22 cellular contexts compared by ENCODE assay signal in genomic region chr18:74571895-74572680, GRCh38. TPM values are rescaled to one million over a fixed set of nuclear protein-coding genes. Genes with fewer than 3 reads are reported as not detected.
DNase-seq lines count a peak whose midpoint lies in the region; ATAC-seq, FAIRE-seq and TF ChIP-seq lines count a peak whose summit lies in the region.
"Had no signal": no experiment of that assay in that cellular context is flagged by ENCODE, and none has a peak within 500 bp of the region (broad histone marks: within the 10 kb centered on the region; RNA-seq: fewer than 3 reads in every experiment).

No MANE protein-coding gene starts in this region.

- H3K27me3 ChIP-seq in K562 (ENCODE audit: control insufficient read depth in 2 of 2, insufficient read depth in 2 of 2, low read length in 2 of 2), result peaks cover 6 to 17% of the 10 kb centered on the region in 2 experiments; a peak in 4 of 5 replicates
- H3K27me3 ChIP-seq in left ventricle myocardium inferior (ENCODE audit: low read depth), result no peaks in the 10 kb centered on the region
- H3K27me3 ChIP-seq in trophoblast cell (ENCODE audit: insufficient read depth, low read length), result no peaks in the 10 kb centered on the region
- H3K27me3 ChIP-seq in breast epithelium, result no peaks in the 10 kb centered on the region
- H3K27me3 ChIP-seq in ascending aorta, result no peaks in the 10 kb centered on the region
- H3K27me3 ChIP-seq: BLaER1 treated with 17β-estradiol and CSF1 and Interleukin-3, amounts not matched to agents 10 nM and 100 nM had no signal

- POLR2A ChIA-PET in K562 (lab: Yijun Ruan, JAX), result interaction anchor here (0.6 kb wide), 1 partner anchor 1600 kb away, joined by 3 read pairs; no protein-coding TSS in a partner anchor

- no peaks in the 10 kb centered on the region for H3K9me1 ChIP-seq in K562 (ENCODE audit: control insufficient read depth, insufficient read depth, low read length)

- TF ChIP-seq CTCF in K562 (IDR thresholded peaks at IDR 0.05 in 2 of 3, conservative IDR thresholded peaks at IDR 0.05 in 1 of 3; ENCODE audit: insufficient read depth in 2 of 3, low read depth in 1 of 3, low read length in 3 of 3) (no peak), left ventricle myocardium inferior (IDR thresholded peaks at IDR 0.05; ENCODE audit: borderline replicate concordance) (no peak), breast epithelium (IDR thresholded peaks at IDR 0.05) (no peak), ascending aorta (IDR thresholded peaks at IDR 0.05) (no peak)

- H3K4me1 ChIP-seq in K562 (replicated peaks in 1 of 2; ENCODE audit: control insufficient read depth in 2 of 2, insufficient read depth in 2 of 2, low read length in 2 of 2) (no peaks in the 10 kb centered on the region; a peak in 1 of 5 replicates), left ventricle myocardium inferior (peaks cover 19% of the 10 kb centered on the region), trophoblast cell (ENCODE audit: control insufficient read depth in 1 of 2, insufficient read depth in 2 of 2, low read length in 2 of 2) (no peaks in the 10 kb centered on the region), breast epithelium (no peaks in the 10 kb centered on the region), ascending aorta (no peaks in the 10 kb centered on the region)

- H3K14ac ChIP-seq in trophoblast cell (ENCODE audit: low read length), result no peak overlapping the region

- H3K4ac ChIP-seq in trophoblast cell (ENCODE audit: low read depth, low read length), result no peak overlapping the region

- H2BK5ac ChIP-seq in trophoblast cell (ENCODE audit: low read depth, low read length, poor library complexity), result no peak overlapping the region

- no peak overlapping the region for H2AK5ac ChIP-seq in trophoblast cell (ENCODE audit: low read length)

- H3K23ac ChIP-seq in trophoblast cell (ENCODE audit: low read length), result no peak overlapping the region

- H3K79me1 ChIP-seq in trophoblast cell (ENCODE audit: low read length), result no peaks in the 10 kb centered on the region

- H3K4me2 ChIP-seq in K562 (ENCODE audit: insufficient read depth, low read length) (no peak overlapping the region), trophoblast cell (ENCODE audit: low read length) (no peak overlapping the region)
- H3K4me2 ChIP-seq: BLaER1 treated with 17β-estradiol and CSF1 and Interleukin-3, amounts not matched to agents 10 nM and 100 nM had no signal

- H4K8ac ChIP-seq in trophoblast cell (ENCODE audit: low read depth, low read length), result no peak overlapping the region

- CTCF ChIA-PET in K562 (lab: Yijun Ruan, JAX; ENCODE audit: low intra/inter-chr PET ratio), result no interaction called here

- no peak for TF ChIP-seq EP300 in K562 (IDR thresholded peaks at IDR 0.05; ENCODE audit: low read length)

- H3K9me3 ChIP-seq in K562 (replicated peaks; ENCODE audit: control insufficient read depth, insufficient read depth, low read depth, low read length), result no peaks in the 10 kb centered on the region
- H3K9me3 ChIP-seq in left ventricle myocardium inferior (replicated peaks), result peaks cover 4% of the 10 kb centered on the region
- H3K9me3 ChIP-seq in trophoblast cell (ENCODE audit: insufficient read depth, low read depth, low read length), result peaks cover 6% of the 10 kb centered on the region
- H3K9me3 ChIP-seq in breast epithelium, result no peaks in the 10 kb centered on the region
- no peaks in the 10 kb centered on the region for H3K9me3 ChIP-seq in ascending aorta

- H3K4me3 ChIP-seq in K562 (no peak overlapping the region), left ventricle myocardium inferior (no peak overlapping the region), trophoblast cell (ENCODE audit: low read depth, low read length) (peak overlapping the region; percentile 18), breast epithelium (no peak overlapping the region), ascending aorta (no peak overlapping the region)
- H3K4me3 ChIP-seq: BLaER1 treated with 17β-estradiol and CSF1 and Interleukin-3, amounts not matched to agents 10 nM and 100 nM; GM23248 had no signal

- no peak overlapping the region for H4K91ac ChIP-seq in trophoblast cell (ENCODE audit: low read depth, low read length)

- TF ChIP-seq RAD21 in K562 (CRISPR knock-in tag; conservative IDR thresholded peaks at IDR 0.05 in 1 of 2, IDR thresholded peaks at IDR 0.05 in 1 of 2), result no peak

- TF ChIP-seq POLR2A in K562 (conservative IDR thresholded peaks at IDR 0.05) (no peak), breast epithelium (IDR thresholded peaks at IDR 0.05) (no peak)

- no TSS peak for BruUV-seq in K562 (replicated peaks; lab: Mats Ljungman, UMichigan)

- H2AFZ ChIP-seq in K562 (ENCODE audit: low read depth, low read length) (no peak overlapping the region), trophoblast cell (ENCODE audit: insufficient read depth, low read length, poor library complexity) (no peak overlapping the region)
- H2AFZ ChIP-seq: GM23248 had no signal

- H3K79me2 ChIP-seq in K562 (ENCODE audit: control insufficient read depth, insufficient read depth, low read length) (no peaks in the 10 kb centered on the region), trophoblast cell (ENCODE audit: control insufficient read depth, insufficient read depth, low read length, poor library complexity) (no peaks in the 10 kb centered on the region)

- no peak overlapping the region for H4K12ac ChIP-seq in trophoblast cell (ENCODE audit: low read depth, low read length)

- DNase-seq in K562 (ENCODE audit: extremely low read depth in 1 of 4, low spot score in 3 of 4), result no peak
- DNase-seq in left ventricle myocardium inferior, result peak; percentile 36
- peak in 1 of 2 donors; percentile 23 for DNase-seq in trophoblast cell
- DNase-seq in breast epithelium (ENCODE audit: low spot score in 2 of 2), result no peak
- DNase-seq in ascending aorta (ENCODE audit: low spot score in 2 of 2), result no peak
- DNase-seq: ACHN; Calu3; CD4-positive, CD25-positive, alpha-beta regulatory T cell; DMS79; GM23248; IMR-90 had no signal

- no peak overlapping the region for H3K18ac ChIP-seq in trophoblast cell (ENCODE audit: low read length)

- in situ Hi-C loops in K562 (cut with MboI), result no loop called here

- no peaks in the 10 kb centered on the region for H4K20me1 ChIP-seq in K562 (replicated peaks; ENCODE audit: control insufficient read depth, insufficient read depth, low read length)
- H4K20me1 ChIP-seq: BLaER1 treated with 17β-estradiol and CSF1 and Interleukin-3, amounts not matched to agents 10 nM and 100 nM had no signal

- no peak overlapping the region for H3K27ac ChIP-seq in K562 (ENCODE audit: extremely low read depth, low read depth, low read length)
- peak overlapping the region; percentile 7 for H3K27ac ChIP-seq in left ventricle myocardium inferior (replicated peaks)
- no peak overlapping the region for H3K27ac ChIP-seq in trophoblast cell (ENCODE audit: low read depth, low read length)
- H3K27ac ChIP-seq in breast epithelium, result no peak overlapping the region
- no peak overlapping the region for H3K27ac ChIP-seq in ascending aorta
- H3K27ac ChIP-seq: BLaER1 treated with 17β-estradiol and CSF1 and Interleukin-3, amounts not matched to agents 10 nM and 100 nM; GM23248 had no signal

- no peak overlapping the region for H2BK120ac ChIP-seq in trophoblast cell (ENCODE audit: insufficient read depth, low read length, poor library complexity)

- ATAC-seq in GM18867 (IDR thresholded peaks at IDR 0.05; ENCODE audit: unreplicated experiment) (peak; percentile 41), K562 (no peak), SK-N-SH treated with all-trans-retinoic acid at 6 μM for 48 hours (no peak), HG03571 (IDR thresholded peaks at IDR 0.05; ENCODE audit: unreplicated experiment) (no peak)
- ATAC-seq: HCT116 had no signal

- H2BK12ac ChIP-seq in trophoblast cell (ENCODE audit: low read length), result no peak overlapping the region

- 0% methylated on average over 11 of the region's 12 CpGs for WGBS in K562 (ENCODE audit: insufficient coverage, low coverage, missing lambda C conversion rate)
- WGBS in trophoblast cell (ENCODE audit: extremely low coverage, insufficient coverage, insufficient read length), result no CpG with 5 or more reads among the region's 12 CpGs

- intact Hi-C loops in K562 (cut with micrococcal nuclease) (no loop called here), left ventricle myocardium inferior (cut with micrococcal nuclease) (no loop called here), breast epithelium (cut with DNase I; ENCODE audit: low total_unique reads) (loop anchor here (10.0 kb wide), 1 partner anchor 933 kb away; no protein-coding TSS in a partner anchor), ascending aorta (cut with DNase I) (no loop called here)

- no peaks in the 10 kb centered on the region for H3K36me3 ChIP-seq in K562 (ENCODE audit: control insufficient read depth, insufficient read depth, low read length)
- H3K36me3 ChIP-seq in left ventricle myocardium inferior, result no peaks in the 10 kb centered on the region
- H3K36me3 ChIP-seq in trophoblast cell (ENCODE audit: control insufficient read depth in 1 of 2, insufficient read depth in 2 of 2, low read length in 2 of 2), result no peaks in the 10 kb centered on the region
- no peaks in the 10 kb centered on the region for H3K36me3 ChIP-seq in breast epithelium
- no peaks in the 10 kb centered on the region for H3K36me3 ChIP-seq in ascending aorta
- H3K36me3 ChIP-seq: BLaER1 treated with 17β-estradiol and CSF1 and Interleukin-3, amounts not matched to agents 10 nM and 100 nM had no signal

- no peak for FAIRE-seq in K562 (lab: Jason Lieb, UNC)
- FAIRE-seq: GM12891, GM19239, H54 had no signal

- H3K9ac ChIP-seq in K562 (ENCODE audit: insufficient read depth in 1 of 2, low read depth in 2 of 2, low read length in 2 of 2) (no peak overlapping the region), trophoblast cell (ENCODE audit: low read length) (no peak overlapping the region)
- H3K9ac ChIP-seq: BLaER1 treated with 17β-estradiol and CSF1 and Interleukin-3, amounts not matched to agents 10 nM and 100 nM; GM23248 had no signal

RNA-seq across cellular contexts. Expression of gene ZNF407, which starts 25.6 kb away (rescaled TPM):
- total RNA-seq in K562 (2011; cell fraction: chromatin; rRNA removed; ENCODE audit: low replicate concordance), result 8.9 and 32.8 TPM in 2 replicates
- 6.5 and 12.2 TPM in 2 replicates for total RNA-seq in K562 (2011; cell fraction: nucleolus; rRNA removed)
- 11.3 and 12.0 TPM in 2 replicates for total RNA-seq in K562 (2011; cell fraction: nucleoplasm; rRNA removed)
- 5.0 and 5.3 TPM in 2 replicates for total RNA-seq in K562 (2014; rRNA removed)
- total RNA-seq in K562 (2014; rRNA removed; fragmentation: Illumina TruSeq; extraction: Trizol), result 5.2 and 5.5 TPM in 2 replicates
- 5.2 and 5.4 TPM in 2 replicates for total RNA-seq in K562 (2015; rRNA removed; fragmentation: Illumina TruSeq; extraction: Trizol)
- 4.8 and 5.1 TPM in 2 replicates for total RNA-seq in K562 (2021)
- polyA plus RNA-seq in K562 (2011; rRNA removed), result 1.9 and 2.2 TPM in 2 replicates
- 1.2 and 1.8 TPM in 2 replicates for polyA plus RNA-seq in K562 (2011; cell fraction: cytosol; rRNA removed)
- polyA plus RNA-seq in K562 (2011; cell fraction: nucleus; rRNA removed), result 3.3 and 4.2 TPM in 2 replicates
- 1.5 and 2.2 TPM in 2 replicates for polyA plus RNA-seq in K562 (2012)
- polyA plus RNA-seq in K562 (2014; fragmentation: Illumina TruSeq; extraction: Trizol), result 2.3 and 2.4 TPM in 2 replicates
- under 1 TPM; 0.21 to 0.77 TPM for polyA plus RNA-seq in K562 (2014; fragmentation: Nextera tagmentation; extraction: Ambion mirVana)
- polyA plus RNA-seq in K562 (2014; rRNA removed), result 2.0 and 2.6 TPM in 2 replicates
- 18.6 and 22.3 TPM in 2 replicates for polyA minus RNA-seq in K562 (2011; rRNA and poly(A)+ RNA removed)
- 3.2 and 6.1 TPM in 2 replicates for polyA minus RNA-seq in K562 (2011; cell fraction: cytosol; rRNA and poly(A)+ RNA removed)
- polyA minus RNA-seq in K562 (2011; cell fraction: nucleus; rRNA and poly(A)+ RNA removed), result 31.0 and 42.1 TPM in 2 replicates
- 10.6 TPM for total RNA-seq in left ventricle myocardium inferior
- polyA plus RNA-seq in trophoblast cell (2013), result 2.2 TPM in 2 replicates
- total RNA-seq in breast epithelium, result 10 to 100 TPM; 14.9 to 30.1 (median 22.3) TPM
- total RNA-seq in ascending aorta, result 8.7 TPM

RNA-seq across cellular contexts. Expression of gene CNDP1, which starts 37.8 kb away (rescaled TPM):
- total RNA-seq in K562 (2011; cell fraction: chromatin; rRNA removed; ENCODE audit: low replicate concordance), result not detected in 2 replicates
- total RNA-seq in K562 (2011; cell fraction: nucleolus; rRNA removed), result not detected in 2 replicates
- not detected in 2 replicates for total RNA-seq in K562 (2011; cell fraction: nucleoplasm; rRNA removed)
- total RNA-seq in K562 (2014; rRNA removed) (not detected in 2 replicates), K562 (2014; rRNA removed; fragmentation: Illumina TruSeq; extraction: Trizol) (not detected in 2 replicates), K562 (2015; rRNA removed; fragmentation: Illumina TruSeq; extraction: Trizol) (not detected in 2 replicates), K562 (2021) (not detected in 2 replicates), left ventricle myocardium inferior (not detected), breast epithelium (under 1 TPM in 1 of 3 donors, not detected in 2; 0.33 TPM), ascending aorta (not detected)
- polyA plus RNA-seq in K562 (2011; rRNA removed) (not detected in 2 replicates), K562 (2014; fragmentation: Illumina TruSeq; extraction: Trizol) (not detected in 2 replicates), K562 (2014; fragmentation: Nextera tagmentation; extraction: Ambion mirVana) (not detected), K562 (2014; rRNA removed) (not detected in 2 replicates)
- polyA plus RNA-seq in K562 (2011; cell fraction: cytosol; rRNA removed), result not detected in 2 replicates
- 0.03 TPM in 1 of 2 replicates, not detected in the other for polyA plus RNA-seq in K562 (2011; cell fraction: nucleus; rRNA removed)
- polyA plus RNA-seq in K562 (2012), result not detected in 2 replicates
- 0.12 TPM in 1 of 2 replicates, not detected in the other for polyA minus RNA-seq in K562 (2011; rRNA and poly(A)+ RNA removed)
- polyA minus RNA-seq in K562 (2011; cell fraction: cytosol; rRNA and poly(A)+ RNA removed), result not detected in 2 replicates
- polyA minus RNA-seq in K562 (2011; cell fraction: nucleus; rRNA and poly(A)+ RNA removed), result not detected in 2 replicates
- 0.10 and 0.15 TPM in 2 replicates for polyA plus RNA-seq in trophoblast cell (2013)
- total RNA-seq: A172, Calu3, G401, GM23248, HT-29, IMR-90 had no signal
- polyA plus RNA-seq: CD4-positive, CD25-positive, alpha-beta regulatory T cell; GM23248; IMR-90 had no signal
